In genomic region chr19:47110521-47111080, GRCh38 we compare ENCODE assay signal across 8 cellular contexts. TPM values are rescaled to one million over a fixed set of nuclear protein-coding genes. Genes with fewer than 3 reads are reported as not detected.
DNase-seq lines count a peak whose midpoint lies in the region; ATAC-seq and TF ChIP-seq lines count a peak whose summit lies in the region.

No MANE protein-coding gene starts in this region.

- H3K27me3 Mint-ChIP-seq in MCF 10A (ENCODE audit: insufficient read depth, unreplicated experiment), result no peaks in the 10 kb centered on the region

- no peaks in the 10 kb centered on the region for H3K36me3 ChIP-seq in subcutaneous abdominal adipose tissue (ENCODE audit: control insufficient read depth in 5 of 5, insufficient read depth in 5 of 5, low read length in 5 of 5)

- CTCF ChIA-PET in MCF 10A (lab: Yijun Ruan, JAX), result interaction anchor here (0.6 to 1.3 kb wide), 2 partner anchors 13 to 61 kb away, joined by 3 to 4 read pairs; no protein-coding TSS in a partner anchor

- H3K27ac ChIP-seq in subcutaneous abdominal adipose tissue (ENCODE audit: low read depth, low read length), result peak overlapping the region; percentile 100

- H3K9me3 Mint-ChIP-seq in MCF 10A (ENCODE audit: unreplicated experiment), result no peaks in the 10 kb centered on the region

- peak overlapping the region; percentile 94 for H3K4me3 Mint-ChIP-seq in MCF 10A (ENCODE audit: unreplicated experiment)

- POLR2A ChIA-PET in MCF 10A (lab: Yijun Ruan, JAX), result interaction anchor here (0.7 to 5.2 kb wide), 16 partner anchors 9 to 510 kb away, joined by 3 to 49 read pairs (median 4); partner anchors contain the start of genes CALM3 and SAE1

- no peak for TF ChIP-seq CTCF in MCF 10A (IDR thresholded peaks at IDR 0.05; ENCODE audit: unreplicated experiment)

- H3K4me1 ChIP-seq in subcutaneous abdominal adipose tissue (ENCODE audit: control insufficient read depth in 5 of 5, insufficient read depth in 5 of 5, low read length in 5 of 5), result peaks cover 13 to 58% (median 53%) of the 10 kb centered on the region in 5 donors

- H3K27ac Mint-ChIP-seq in MCF 10A (ENCODE audit: low read depth, unreplicated experiment), result peak overlapping the region; percentile 99

- intact Hi-C loops in MCF 10A (cut with micrococcal nuclease), result loop anchor here (5.0 kb wide), 1 partner anchor 73 kb away; no protein-coding TSS in a partner anchor

- peaks cover 38% of the 10 kb centered on the region for H3K4me1 Mint-ChIP-seq in MCF 10A (ENCODE audit: insufficient read depth, unreplicated experiment)

- peak overlapping the region; percentile 79 to 96 (median 92) for H3K4me3 ChIP-seq in subcutaneous abdominal adipose tissue (ENCODE audit: low read depth in 1 of 5, low read length in 5 of 5)

- H3K27me3 ChIP-seq in subcutaneous abdominal adipose tissue (ENCODE audit: control insufficient read depth in 5 of 5, insufficient read depth in 4 of 5, low read length in 5 of 5), result no peaks in the 10 kb centered on the region

- DNase-seq in DMS 273 (lab: John Stamatoyannopoulos, UW; ENCODE audit: unreplicated experiment) (peak; percentile 52), DMS 273 treated with DMSO at 0.1 percent for 48 hours (lab: John Stamatoyannopoulos, UW) (no peak), T follicular helper cell (ENCODE audit: low read depth) (peak; percentile 13), MCF 10A (ENCODE audit: unreplicated experiment) (peak; percentile 37), medulla oblongata (ENCODE audit: extremely low spot score) (peak; percentile 31), NCI-H1092 treated with DMSO at 0.1 percent for 48 hours (lab: John Stamatoyannopoulos, UW) (no peak)

- no peaks in the 10 kb centered on the region for H3K9me3 ChIP-seq in subcutaneous abdominal adipose tissue (ENCODE audit: control insufficient read depth in 5 of 5, low read length in 5 of 5)

- H3K9ac ChIP-seq in subcutaneous abdominal adipose tissue (ENCODE audit: low read length in 5 of 5), result peak overlapping the region; percentile 96 to 100 (median 100)

- H3K36me3 Mint-ChIP-seq in MCF 10A (ENCODE audit: insufficient read depth, unreplicated experiment), result peaks cover 30% of the 10 kb centered on the region

- no TSS peak for BruUV-seq in MCF 10A (replicated peaks; lab: Mats Ljungman, UMichigan)

- ATAC-seq in HG03097 (IDR thresholded peaks at IDR 0.05; ENCODE audit: low FRiP score, unreplicated experiment), result no peak

RNA-seq across cellular contexts. Expression of gene ZC3H4, which starts 3.0 kb away (rescaled TPM):
- 41.4 and 41.8 TPM in 2 replicates for total RNA-seq in MCF 10A (2022)

RNA-seq across cellular contexts. Expression of gene SAE1, which starts 20.0 kb away (rescaled TPM):
- total RNA-seq in MCF 10A (2022), result 76.1 and 81.7 TPM in 2 replicates

Comparison
In these comparisons a context has a peak if more than half of its experiments do, and no peak if none do; other contexts are left out.
1. DNase-seq: peak in DMS 273 (single experiment), T follicular helper cell (single experiment), MCF 10A (single experiment) and medulla oblongata (single experiment); none in DMS 273 treated with DMSO at 0.1 percent for 48 hours (single experiment) and NCI-H1092 treated with DMSO at 0.1 percent for 48 hours (single experiment).